20 cellular contexts compared by ENCODE assay signal in genomic region chr1:199176713-199177112, GRCh38.
DNase-seq lines count a peak whose midpoint lies in the region; FAIRE-seq and TF ChIP-seq lines count a peak whose summit lies in the region.
"Had no signal": no experiment of that assay in that cellular context is flagged by ENCODE, and none has a peak within 500 bp of the region (broad histone marks: within the 10 kb centered on the region; RNA-seq: fewer than 3 reads in every experiment).

No MANE protein-coding gene starts in this region.

- no peaks in the 10 kb centered on the region for H3F3A ChIP-seq in OCI-LY1 (ENCODE audit: insufficient read depth, low read length)
- peaks cover 8% of the 10 kb centered on the region for H3F3A ChIP-seq in smooth muscle cell (ENCODE audit: low read depth)

- H3K27me3 ChIP-seq in OCI-LY1 (ENCODE audit: insufficient read depth, low read length) (no peaks in the 10 kb centered on the region), fibroblast of lung (ENCODE audit: control insufficient read depth, insufficient read depth, low read length) (no peaks in the 10 kb centered on the region), smooth muscle cell (ENCODE audit: low read depth) (no peaks in the 10 kb centered on the region), MG63 (no peaks in the 10 kb centered on the region)

- no peaks in the 10 kb centered on the region for H4K20me1 ChIP-seq in OCI-LY1 (ENCODE audit: insufficient read depth, low read length)
- no peaks in the 10 kb centered on the region for H4K20me1 ChIP-seq in fibroblast of lung (ENCODE audit: control insufficient read depth, extremely low read depth, insufficient read depth, low read length)
- no peaks in the 10 kb centered on the region for H4K20me1 ChIP-seq in smooth muscle cell (ENCODE audit: low read depth)

- H3K4me1 ChIP-seq in OCI-LY1 (ENCODE audit: insufficient read depth, low read length, severe bottlenecking): peaks cover 36% of the 10 kb centered on the region
- no peaks in the 10 kb centered on the region for H3K4me1 ChIP-seq in fibroblast of lung (ENCODE audit: control insufficient read depth, extremely low read depth, insufficient read depth, low read length)
- H3K4me1 ChIP-seq in smooth muscle cell (ENCODE audit: low read depth): peaks cover 4% of the 10 kb centered on the region

- H3K36me3 ChIP-seq in OCI-LY1 (ENCODE audit: insufficient read depth, low read length) (no peaks in the 10 kb centered on the region), fibroblast of lung (ENCODE audit: control insufficient read depth, insufficient read depth, low read length) (no peaks in the 10 kb centered on the region), smooth muscle cell (ENCODE audit: low read depth) (no peaks in the 10 kb centered on the region), MG63 (no peaks in the 10 kb centered on the region)

- H3K27ac ChIP-seq in OCI-LY1 (ENCODE audit: low read depth, low read length, poor library complexity, severe bottlenecking) (no peak overlapping the region), fibroblast of lung (ENCODE audit: insufficient read depth, low read length) (no peak overlapping the region), smooth muscle cell (ENCODE audit: low read depth) (peak overlapping the region; percentile 37)

- WGBS in smooth muscle cell (ENCODE audit: low lambda C conversion rate): 80% methylated on average over 5 of the region's 5 CpGs

- DNase-seq in GM19239 (ENCODE audit: insufficient read length, low spot score) (no peak), fibroblast of lung (ENCODE audit: low read depth in 2 of 2) (no peak), smooth muscle cell (lab: John Stamatoyannopoulos, UW; ENCODE audit: unreplicated experiment) (no peak), MG63 (no peak), OCI-M2 (lab: John Stamatoyannopoulos, UW; ENCODE audit: unreplicated experiment) (no peak), mucosa of gallbladder (ENCODE audit: low spot score) (no peak)
- DNase-seq: DMS53, EL, GF-D8, H7, NCI-H1105, NCI-H2029 treated with DMSO at 0.1 percent for 48 hours, NCI-H446, NCI-H526, OCI-M1, RPMI8226, SHP77, SW 1271 had no signal

- H3K4me3 ChIP-seq in OCI-LY1 (ENCODE audit: low read depth, low read length, poor library complexity, severe bottlenecking): no peak overlapping the region
- H3K4me3 ChIP-seq in fibroblast of lung (replicated peaks in 1 of 4; ENCODE audit: control extremely low read depth in 1 of 4, insufficient read depth in 1 of 4, low read depth in 3 of 4, low read length in 4 of 4): no peak overlapping the region
- H3K4me3 ChIP-seq in smooth muscle cell: no peak overlapping the region
- H3K4me3 ChIP-seq in MG63: no peak overlapping the region

- H3K9ac ChIP-seq in OCI-LY1 (ENCODE audit: low read length): no peak overlapping the region
- H3K9ac ChIP-seq in fibroblast of lung (ENCODE audit: insufficient read depth, low read length): no peak overlapping the region
- H3K9ac ChIP-seq in smooth muscle cell (ENCODE audit: low read depth): no peak overlapping the region

- TF ChIP-seq CTCF in OCI-LY1 (IDR thresholded peaks at IDR 0.05; ENCODE audit: low read length) (no peak), fibroblast of lung (conservative IDR thresholded peaks at IDR 0.05 in 1 of 2, IDR thresholded peaks at IDR 0.05 in 1 of 2; ENCODE audit: low read depth in 1 of 2, low read length in 2 of 2) (no peak), smooth muscle cell (IDR thresholded peaks at IDR 0.05; ENCODE audit: borderline replicate concordance, insufficient read depth, poor library complexity, severe bottlenecking) (no peak)

- H3K9me3 ChIP-seq in OCI-LY1 (ENCODE audit: low read length) (no peaks in the 10 kb centered on the region), fibroblast of lung (ENCODE audit: control insufficient read depth, insufficient read depth, low read depth, low read length) (no peaks in the 10 kb centered on the region), smooth muscle cell (replicated peaks; ENCODE audit: low read depth) (no peaks in the 10 kb centered on the region), MG63 (no peaks in the 10 kb centered on the region)

- peak; percentile 70 for FAIRE-seq in GM19239 (lab: Jason Lieb, UNC)
- FAIRE-seq: A204.1 had no signal

- H3K9me2 ChIP-seq in OCI-LY1 (ENCODE audit: low read depth, low read length): no peaks in the 10 kb centered on the region

- H3K4me2 ChIP-seq in OCI-LY1 (ENCODE audit: low read length) (no peak overlapping the region), fibroblast of lung (ENCODE audit: extremely low read depth, insufficient read depth, low read length) (no peak overlapping the region), smooth muscle cell (peak overlapping the region; percentile 16)

- no peaks in the 10 kb centered on the region for H3K79me2 ChIP-seq in OCI-LY1 (ENCODE audit: insufficient read depth, low read length)
- H3K79me2 ChIP-seq in fibroblast of lung (ENCODE audit: control insufficient read depth, insufficient read depth, low read length): no peaks in the 10 kb centered on the region
- H3K79me2 ChIP-seq in smooth muscle cell (ENCODE audit: low read depth): no peaks in the 10 kb centered on the region

- 0 out of 2 replicates have a peak overlapping the region, but pooled peaks have one; percentile 43 for H2AFZ ChIP-seq in OCI-LY1 (ENCODE audit: low read length)
- H2AFZ ChIP-seq in fibroblast of lung (ENCODE audit: low read length): peak overlapping the region; percentile 37
- H2AFZ ChIP-seq in smooth muscle cell (ENCODE audit: low read depth): peak overlapping the region; percentile 67
